In the genomic region with DNA sequence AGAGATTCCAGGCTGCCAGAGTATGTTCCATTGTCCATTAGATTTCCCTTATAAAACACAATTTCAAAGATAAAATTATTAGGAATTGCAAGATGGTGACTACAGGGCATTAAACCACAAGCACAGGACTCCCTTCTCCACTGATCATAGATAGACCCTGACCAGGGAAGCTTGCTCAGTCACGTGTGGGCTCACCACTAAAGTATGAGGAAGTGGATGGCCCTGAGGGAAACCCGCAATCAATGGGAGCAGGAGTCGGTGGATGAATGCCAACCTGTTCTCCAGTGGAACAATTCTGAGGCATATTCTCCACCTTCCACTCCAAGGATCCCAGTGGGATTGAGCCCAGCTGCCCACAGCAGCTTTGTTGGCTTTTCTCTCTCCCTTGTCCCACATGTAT, we compare ENCODE assay signal across 15 cellular contexts.
DNase-seq lines count a peak whose midpoint lies in the region; ATAC-seq and TF ChIP-seq lines count a peak whose summit lies in the region.
"Had no signal": no experiment of that assay in that cellular context is flagged by ENCODE, and none has a peak within 500 bp of the region (broad histone marks: within the 10 kb centered on the region; RNA-seq: fewer than 3 reads in every experiment).

No MANE protein-coding gene starts in this region.

- H3K9me3 ChIP-seq in BLaER1 treated with 17β-estradiol and CSF1 and Interleukin-3, amounts not matched to agents 10 nM and 100 nM (replicated peaks in 1 of 11) = peaks cover 0 to 11% (median 0%) of the 10 kb centered on the region in 11 experiments; a peak in 3 of 22 replicates
- H3K9me3 ChIP-seq: Peyer's patch had no signal

- H3K36me3 ChIP-seq in BLaER1 treated with 17β-estradiol and CSF1 and Interleukin-3, amounts not matched to agents 10 nM and 100 nM = no peaks in the 10 kb centered on the region
- H3K36me3 ChIP-seq: Peyer's patch had no signal

- H3K4me3 ChIP-seq in BLaER1 treated with 17β-estradiol and CSF1 and Interleukin-3, amounts not matched to agents 10 nM and 100 nM = no peak overlapping the region
- H3K4me3 ChIP-seq: Peyer's patch had no signal

- H3K27me3 ChIP-seq in BLaER1 treated with 17β-estradiol and CSF1 and Interleukin-3, amounts not matched to agents 10 nM and 100 nM = no peaks in the 10 kb centered on the region
- H3K27me3 ChIP-seq: Peyer's patch had no signal

- H3K9ac ChIP-seq in BLaER1 treated with 17β-estradiol and CSF1 and Interleukin-3, amounts not matched to agents 10 nM and 100 nM = no peak overlapping the region

- peak overlapping the region in 8 of 11 experiments; percentile 1 to 45 (median 16); a peak in 10 of 22 replicates for H3K4me2 ChIP-seq in BLaER1 treated with 17β-estradiol and CSF1 and Interleukin-3, amounts not matched to agents 10 nM and 100 nM

- H3K27ac ChIP-seq in BLaER1 treated with 17β-estradiol and CSF1 and Interleukin-3, amounts not matched to agents 10 nM and 100 nM = no peak overlapping the region
- H3K27ac ChIP-seq: Peyer's patch had no signal

- no peak for TF ChIP-seq EP300 in Ishikawa (IDR thresholded peaks at IDR 0.05; ENCODE audit: borderline replicate concordance)

- ATAC-seq in HG02588 (IDR thresholded peaks at IDR 0.05; ENCODE audit: unreplicated experiment) = no peak

- in situ Hi-C loops in SK-MEL-5 (cut with HindIII; ENCODE audit: low pct_unique_long_range_greater_than_20kb, low sequenced_read_pairs) = no loop called here

- H3K4me1 ChIP-seq in BLaER1 treated with 17β-estradiol and CSF1 and Interleukin-3, amounts not matched to agents 10 nM and 100 nM = peaks cover 11 to 30% (median 19%) of the 10 kb centered on the region in 10 experiments; a peak in 17 of 20 replicates
- H3K4me1 ChIP-seq: Peyer's patch had no signal

- TF ChIP-seq RAD21 in Ishikawa (IDR thresholded peaks at IDR 0.05; ENCODE audit: low read depth) = no peak

- no peaks in the 10 kb centered on the region for H4K20me1 ChIP-seq in BLaER1 treated with 17β-estradiol and CSF1 and Interleukin-3, amounts not matched to agents 10 nM and 100 nM

- peak; percentile 47 for DNase-seq in SK-MEL-5 (ENCODE audit: low read depth, low spot score)
- DNase-seq in glomerular visceral epithelial cell (ENCODE audit: extremely low spot score) = peak; percentile 85
- DNase-seq in 8988T = no peak
- no peak for DNase-seq in NCI-H1105 treated with DMSO at 0.1 percent for 48 hours (lab: John Stamatoyannopoulos, UW)
- no peak for DNase-seq in HuH-7.5 (ENCODE audit: low spot score)
- DNase-seq: activated CD4-positive, alpha-beta T cell treated with anti-CD3 and anti-CD28 coated beads, Interleukin-2, amount 10 ng/mL, durations not matched to agents 7 days and 5 days; activated T-cell treated with anti-CD3 and anti-CD28 coated beads, Interleukin-2, amount 50 U/mL, for 1 hour; DMS79 treated with DMSO at 0.1 percent for 48 hours; glutamatergic neuron; NCI-H1417 treated with DMSO at 0.1 percent for 48 hours; NCI-H510A treated with DMSO at 0.1 percent for 48 hours; Peyer's patch had no signal

TF ChIP-seq in Ishikawa, 13 proteins besides CTCF, POLR2A, EP300 and RAD21:
- TF ChIP-seq, protein P1, sequence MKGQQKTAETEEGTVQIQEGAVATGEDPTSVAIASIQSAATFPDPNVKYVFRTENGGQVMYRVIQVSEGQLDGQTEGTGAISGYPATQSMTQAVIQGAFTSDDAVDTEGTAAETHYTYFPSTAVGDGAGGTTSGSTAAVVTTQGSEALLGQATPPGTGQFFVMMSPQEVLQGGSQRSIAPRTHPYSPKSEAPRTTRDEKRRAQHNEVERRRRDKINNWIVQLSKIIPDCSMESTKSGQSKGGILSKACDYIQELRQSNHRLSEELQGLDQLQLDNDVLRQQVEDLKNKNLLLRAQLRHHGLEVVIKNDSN (IDR thresholded peaks at IDR 0.05) = peak; percentile 63; the same call in 1 of the 2 replicates
- no peak for TF ChIP-seq EGR1 (IDR thresholded peaks at IDR 0.05)

Comparison
In these comparisons a context has a peak if more than half of its experiments do, and no peak if none do; other contexts are left out.
1. DNase-seq: peak in SK-MEL-5 (single experiment) and glomerular visceral epithelial cell (single experiment); none in 8988T (single experiment), NCI-H1105 treated with DMSO at 0.1 percent for 48 hours (single experiment) and HuH-7.5 (single experiment).